Comparison of ENCODE assay signal across 8 cellular contexts in genomic region chr12:7638064-7638763, GRCh38. TPM values are rescaled to one million over a fixed set of nuclear protein-coding genes. Genes with fewer than 3 reads are reported as not detected.
DNase-seq lines count a peak whose midpoint lies in the region; ATAC-seq, FAIRE-seq and TF ChIP-seq lines count a peak whose summit lies in the region.

No MANE protein-coding gene starts in this region.

- no peak overlapping the region for H3K27ac ChIP-seq in CD8-positive, alpha-beta T cell (ENCODE audit: low read depth, low read length)
- H3K27ac ChIP-seq in GM12878 (ENCODE audit: control insufficient read depth, insufficient read depth), result no peak overlapping the region

- CTCF ChIA-PET in CD8-positive, alpha-beta T cell (lab: Charles Lee), result interaction anchor here (1.0 to 7.5 kb wide), 10 partner anchors 9 to 496 kb away, joined by 3 to 67 read pairs (median 5); no protein-coding TSS in a partner anchor
- CTCF ChIA-PET in GM12878 (lab: Yijun Ruan, JAX), result interaction anchor here (0.6 to 2.1 kb wide), 14 partner anchors 9 to 527 kb away, joined by 3 to 9 read pairs (median 3); no protein-coding TSS in a partner anchor

- no peak for TF ChIP-seq EP300 in GM12878 (IDR thresholded peaks at IDR 0.05; ENCODE audit: borderline replicate concordance in 1 of 2, control insufficient read depth in 1 of 2, low read depth in 2 of 2, low read length in 2 of 2)

- H3K36me3 ChIP-seq in CD8-positive, alpha-beta T cell (ENCODE audit: insufficient read depth, low read length), result no peaks in the 10 kb centered on the region
- H3K36me3 ChIP-seq in GM12878 (ENCODE audit: control insufficient read depth in 2 of 2, insufficient read depth in 2 of 2, low read length in 1 of 2) (no peaks in the 10 kb centered on the region), mucosa of descending colon (ENCODE audit: low read depth) (no peaks in the 10 kb centered on the region)

- in situ Hi-C loops in GM12878 (cut with MboI), result no loop called here

- intact Hi-C loops in CD8-positive, alpha-beta T cell (cut with DNase I, micrococcal nuclease), result loop anchor here (1.0 to 5.0 kb wide), 8 partner anchors 50 to 766 kb away; partner anchors contain the start of genes PEX5 (in 1 of the 2) and SPSB2 (in 1 of the 2)
- intact Hi-C loops in GM12878 (cut with micrococcal nuclease; ENCODE audit: unreplicated experiment), result loop anchor here (1.0 to 5.0 kb wide), 5 partner anchors 50 to 496 kb away; no protein-coding TSS in a partner anchor
- intact Hi-C loops in mucosa of descending colon (cut with DNase I, micrococcal nuclease), result loop anchor here (5.0 to 10.0 kb wide), 2 partner anchors 413 to 416 kb away; no protein-coding TSS in a partner anchor

- no peak for TF ChIP-seq CTCF in CD8-positive, alpha-beta T cell (IDR thresholded peaks at IDR 0.05)
- TF ChIP-seq CTCF in GM12878 (IDR thresholded peaks at IDR 0.05 in 2 of 3, conservative IDR thresholded peaks at IDR 0.05 in 1 of 3; ENCODE audit: control insufficient read depth in 2 of 3, extremely low read depth in 1 of 3, insufficient read depth in 1 of 3, low read depth in 3 of 3, low read length in 3 of 3), result no peak
- no peak for TF ChIP-seq CTCF in mucosa of descending colon (IDR thresholded peaks at IDR 0.05)
- no peak for TF ChIP-seq CTCF in GM20000 (IDR thresholded peaks at IDR 0.05; ENCODE audit: extremely low read depth, missing control alignments)

- H3K9me3 Mint-ChIP-seq in CD8-positive, alpha-beta T cell, result no peaks in the 10 kb centered on the region

- no peak overlapping the region for H3K4me2 ChIP-seq in GM12878 (ENCODE audit: control insufficient read depth, insufficient read depth)

- TF ChIP-seq RAD21 in GM12878 (IDR thresholded peaks at IDR 0.05; ENCODE audit: insufficient read depth, low read depth, low read length), result no peak

- H3K79me2 ChIP-seq in GM12878 (ENCODE audit: control insufficient read depth, insufficient read depth, low read length), result no peaks in the 10 kb centered on the region

- peaks cover 3% of the 10 kb centered on the region for H3K36me3 Mint-ChIP-seq in CD8-positive, alpha-beta T cell

- peaks cover 6% of the 10 kb centered on the region for H3K27me3 Mint-ChIP-seq in CD8-positive, alpha-beta T cell (ENCODE audit: low read depth)

- BruUV-seq in GM12878 (replicated peaks; lab: Mats Ljungman, UMichigan), result no TSS peak

- H3K4me1 ChIP-seq in CD8-positive, alpha-beta T cell (ENCODE audit: insufficient read depth, low read length), result peaks cover 32% of the 10 kb centered on the region
- no peaks in the 10 kb centered on the region for H3K4me1 ChIP-seq in GM12878 (ENCODE audit: control insufficient read depth, insufficient read depth, low read length)
- H3K4me1 ChIP-seq in mucosa of descending colon (ENCODE audit: low read depth), result no peaks in the 10 kb centered on the region

- no peaks in the 10 kb centered on the region for H4K20me1 ChIP-seq in GM12878 (ENCODE audit: control insufficient read depth, insufficient read depth)

- H3K4me3 Mint-ChIP-seq in CD8-positive, alpha-beta T cell, result peak overlapping the region; percentile 69

- H3K4me3 ChIP-seq in CD8-positive, alpha-beta T cell (ENCODE audit: low read depth, low read length), result no peak overlapping the region
- H3K4me3 ChIP-seq in GM12878, result no peak overlapping the region
- no peak overlapping the region for H3K4me3 ChIP-seq in mucosa of descending colon

- SMC1A ChIA-PET in GM12878 (lab: Charles Lee; ENCODE audit: uncharacterized antibody, unreplicated experiment), result interaction anchor here (1.3 to 2.5 kb wide), 4 partner anchors 9 to 418 kb away, joined by 3 to 6 read pairs (median 6); no protein-coding TSS in a partner anchor

- 6% methylated on average over 11 of the region's 11 CpGs for WGBS in GM12878 (ENCODE audit: insufficient coverage, insufficient replicate concordance, low lambda C conversion rate, missing lambda C conversion rate)

- H3K27me3 ChIP-seq in CD8-positive, alpha-beta T cell (ENCODE audit: insufficient read depth, low read length), result no peaks in the 10 kb centered on the region
- H3K27me3 ChIP-seq in GM12878 (replicated peaks in 1 of 2; ENCODE audit: control insufficient read depth in 2 of 2, insufficient read depth in 2 of 2, low read length in 1 of 2), result no peaks in the 10 kb centered on the region

- no peaks in the 10 kb centered on the region for H3K9me3 ChIP-seq in CD8-positive, alpha-beta T cell (ENCODE audit: low read length)
- H3K9me3 ChIP-seq in GM12878 (replicated peaks; ENCODE audit: control insufficient read depth, insufficient read depth, low read length), result no peaks in the 10 kb centered on the region
- H3K9me3 ChIP-seq in mucosa of descending colon, result no peaks in the 10 kb centered on the region

- H3K9ac ChIP-seq in GM12878 (ENCODE audit: control insufficient read depth, insufficient read depth, low read length), result no peak overlapping the region

- H3K27ac Mint-ChIP-seq in CD8-positive, alpha-beta T cell, result no peak overlapping the region

- TF ChIP-seq POLR2A in GM12878 (IDR thresholded peaks at IDR 0.05; ENCODE audit: low read depth, low read length), result no peak

- FAIRE-seq in GM12878 (lab: Jason Lieb, UNC), result no peak

- POLR2A ChIA-PET in CD8-positive, alpha-beta T cell (lab: Charles Lee), result interaction anchor here (1.4 kb wide), 1 partner anchor 21 kb away, joined by 4 read pairs; no protein-coding TSS in a partner anchor
- POLR2A ChIA-PET in GM12878 (lab: Charles Lee), result no interaction called here

- RAD21 ChIA-PET in GM12878 (lab: Charles Lee; ENCODE audit: unreplicated experiment), result interaction anchor here (0.8 to 1.1 kb wide), 3 partner anchors 12 to 418 kb away, joined by 3 to 4 read pairs (median 3); no protein-coding TSS in a partner anchor

- H2AFZ ChIP-seq in GM12878 (ENCODE audit: control insufficient read depth, low read depth, low read length), result no peak overlapping the region; the same call in none of the 2 replicates

- H3K4me1 Mint-ChIP-seq in CD8-positive, alpha-beta T cell (ENCODE audit: low read depth), result peaks cover 38% of the 10 kb centered on the region

- DNase-seq in CD8-positive, alpha-beta T cell, result no peak
- DNase-seq in GM12878 (ENCODE audit: low read depth, low spot score), result no peak
- no peak for DNase-seq in mucosa of descending colon
- no peak for DNase-seq in HuH-7 (ENCODE audit: low spot score)
- DNase-seq in GM20000 (ENCODE audit: low spot score), result no peak
- no peak for DNase-seq in NCI-H187 (lab: John Stamatoyannopoulos, UW)

- no peak for ATAC-seq in CD8-positive, alpha-beta T cell
- ATAC-seq in HG03439 (IDR thresholded peaks at IDR 0.05; ENCODE audit: unreplicated experiment) (peak; percentile 22), GM12878 (no peak; the same call in 2 of the 3 replicates), mucosa of descending colon (peak; percentile 25), HG02623 (IDR thresholded peaks at IDR 0.05; ENCODE audit: unreplicated experiment) (no peak)

TF ChIP-seq in GM12878, 131 proteins besides CTCF, POLR2A, EP300 and RAD21:
- TF ChIP-seq KAT2A (conservative IDR thresholded peaks at IDR 0.05; ENCODE audit: control insufficient read depth, low read depth, low read length) (no peak), POU2F2 (IDR thresholded peaks at IDR 0.05; ENCODE audit: borderline replicate concordance, low read depth, low read length) (peak; percentile 8; the same call in 1 of the 3 replicates)

RNA-seq across cellular contexts. Expression of gene APOBEC1, which starts 27.5 kb away (rescaled TPM):
- not detected for total RNA-seq in CD8-positive, alpha-beta T cell
- not detected in 2 replicates for total RNA-seq in GM12878 (2013; cell fraction: nucleolus; rRNA removed)
- total RNA-seq in GM12878 (2014; rRNA removed) (not detected in 2 replicates), GM12878 (2014; rRNA removed; fragmentation: Illumina TruSeq; extraction: Trizol) (not detected in 2 replicates), GM12878 (2021) (not detected in 2 replicates), mucosa of descending colon (1 to 10 TPM; 1.9 to 8.3 (median 5.3) TPM)
- polyA plus RNA-seq in GM12878 (2011; ENCODE audit: low read depth), result not detected
- polyA plus RNA-seq in GM12878 (2011; rRNA removed) (not detected in 2 replicates), GM12878 (2014; fragmentation: Illumina TruSeq; extraction: Trizol) (not detected in 2 replicates), GM12878 (2014; fragmentation: Nextera tagmentation; extraction: Ambion mirVana) (not detected), GM12878 (2014; rRNA removed) (not detected in 2 replicates), GM12878 (2016; fragmentation: Nextera tagmentation; extraction: Ambion mirVana) (not detected)
- polyA plus RNA-seq in GM12878 (2011; cell fraction: cytosol; rRNA removed), result not detected in 2 replicates
- not detected in 2 replicates for polyA plus RNA-seq in GM12878 (2011; cell fraction: nucleus; rRNA removed)
- polyA plus RNA-seq in GM12878 (2012), result not detected in 2 replicates
- not detected in 2 replicates for polyA minus RNA-seq in GM12878 (2011; rRNA and poly(A)+ RNA removed)
- polyA minus RNA-seq in GM12878 (2011; cell fraction: cytosol; rRNA and poly(A)+ RNA removed), result not detected in 2 replicates
- polyA minus RNA-seq in GM12878 (2011; cell fraction: nucleus; rRNA and poly(A)+ RNA removed), result not detected in 2 replicates

RNA-seq across cellular contexts. Expression of gene GDF3, which starts 57.4 kb away (rescaled TPM):
- total RNA-seq in CD8-positive, alpha-beta T cell, result not detected
- total RNA-seq in GM12878 (2013; cell fraction: nucleolus; rRNA removed), result not detected in 2 replicates
- total RNA-seq in GM12878 (2014; rRNA removed), result not detected in 2 replicates
- not detected in 2 replicates for total RNA-seq in GM12878 (2014; rRNA removed; fragmentation: Illumina TruSeq; extraction: Trizol)
- not detected in 2 replicates for total RNA-seq in GM12878 (2021)
- not detected for polyA plus RNA-seq in GM12878 (2011; ENCODE audit: low read depth)
- polyA plus RNA-seq in GM12878 (2011; rRNA removed), result not detected in 2 replicates
- not detected in 2 replicates for polyA plus RNA-seq in GM12878 (2011; cell fraction: cytosol; rRNA removed)
- not detected in 2 replicates for polyA plus RNA-seq in GM12878 (2011; cell fraction: nucleus; rRNA removed)
- not detected in 2 replicates for polyA plus RNA-seq in GM12878 (2012)
- not detected in 2 replicates for polyA plus RNA-seq in GM12878 (2014; fragmentation: Illumina TruSeq; extraction: Trizol)
- polyA plus RNA-seq in GM12878 (2014; fragmentation: Nextera tagmentation; extraction: Ambion mirVana), result not detected
- not detected in 2 replicates for polyA plus RNA-seq in GM12878 (2014; rRNA removed)
- polyA plus RNA-seq in GM12878 (2016; fragmentation: Nextera tagmentation; extraction: Ambion mirVana), result not detected
- polyA minus RNA-seq in GM12878 (2011; rRNA and poly(A)+ RNA removed), result not detected in 2 replicates
- polyA minus RNA-seq in GM12878 (2011; cell fraction: cytosol; rRNA and poly(A)+ RNA removed), result not detected in 2 replicates
- not detected in 2 replicates for polyA minus RNA-seq in GM12878 (2011; cell fraction: nucleus; rRNA and poly(A)+ RNA removed)
- not detected for total RNA-seq in mucosa of descending colon

Comparison
In these comparisons a context has a peak if more than half of its experiments do, and no peak if none do; other contexts are left out.
1. ATAC-seq: peak in HG03439 (single experiment) and mucosa of descending colon (single experiment); none in CD8-positive, alpha-beta T cell (single experiment), GM12878 (single experiment) and HG02623 (single experiment).